Comparison of ENCODE assay signal across 8 cellular contexts in the genomic region with DNA sequence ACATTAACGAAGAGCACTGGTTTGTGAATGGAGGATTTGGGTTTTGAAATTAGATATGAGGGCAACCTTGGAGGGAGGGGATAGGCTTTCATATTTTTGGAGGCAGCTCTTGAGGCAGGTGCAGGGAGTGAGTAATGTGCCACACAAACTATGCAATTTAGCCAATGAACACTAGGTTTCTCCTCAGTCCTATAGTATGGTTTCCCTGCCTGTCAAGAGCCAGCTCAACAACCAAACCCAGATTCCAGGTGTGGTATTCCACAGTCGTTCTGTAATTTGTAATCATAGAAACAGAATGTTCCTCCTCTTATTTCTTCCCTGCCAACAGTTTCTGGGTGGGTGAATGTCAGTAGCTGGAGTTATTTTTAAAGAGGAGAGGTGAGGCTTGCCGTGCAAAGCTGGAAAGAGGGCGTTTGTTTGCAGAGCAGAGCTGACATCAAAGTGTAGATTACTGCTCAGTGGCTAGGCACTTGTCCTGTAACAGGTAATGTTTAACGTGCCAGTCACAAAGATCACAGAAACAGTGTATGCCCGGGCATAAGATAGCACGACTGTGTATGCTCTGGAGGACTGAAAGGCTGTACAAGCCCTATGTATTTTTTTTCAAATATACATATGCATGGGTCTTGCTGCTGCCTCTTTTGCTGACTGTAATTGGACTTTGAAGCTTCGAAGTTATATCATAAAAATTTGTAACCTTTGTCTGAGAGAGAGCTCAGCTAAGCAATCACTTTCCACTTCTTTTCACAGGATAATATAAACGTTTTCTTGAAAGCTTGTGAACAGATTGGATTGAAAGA.
DNase-seq lines count a peak whose midpoint lies in the region; ATAC-seq and TF ChIP-seq lines count a peak whose summit lies in the region.

No MANE protein-coding gene starts in this region.

- CTCF ChIA-PET in Calu3 (lab: Charles Lee), result interaction anchor here (1.1 to 2.3 kb wide), 2 partner anchors 32 to 65 kb away, joined by 3 to 10 read pairs; no protein-coding TSS in a partner anchor

- H3K4me3 Mint-ChIP-seq in Calu3 (ENCODE audit: low read depth, unreplicated experiment), result peak overlapping the region; percentile 72
- H3K4me3 Mint-ChIP-seq in activated T-cell treated with anti-CD3 and anti-CD28 coated beads, Interleukin-2, amount 50 U/mL, for 72 hours, result peak overlapping the region; percentile 67 to 84

- ATAC-seq in GM21367 (IDR thresholded peaks at IDR 0.05; ENCODE audit: unreplicated experiment), result peak; percentile 40
- peak; percentile 54 to 61 for ATAC-seq in activated T-cell treated with anti-CD3 and anti-CD28 coated beads, Interleukin-2, amount 50 U/mL, for 72 hours (replicated peaks in 1 of 2)

- peak; percentile 33 for DNase-seq in Calu3
- peak in 1 of 2 donors; percentile 3 for DNase-seq in activated T-cell treated with anti-CD3 and anti-CD28 coated beads, Interleukin-2, amount 50 U/mL, for 72 hours
- DNase-seq in iris pigment epithelial cell (ENCODE audit: low read depth), result peak; percentile 42
- DNase-seq in superior temporal gyrus (ENCODE audit: extremely low spot score), result peak; percentile 47
- DNase-seq in AG08395 (ENCODE audit: low spot score), result no peak
- DNase-seq in GM19240 (ENCODE audit: insufficient read length, low spot score), result no peak

- H3K27me3 Mint-ChIP-seq in Calu3 (ENCODE audit: unreplicated experiment), result no peaks in the 10 kb centered on the region
- H3K27me3 Mint-ChIP-seq in activated T-cell treated with anti-CD3 and anti-CD28 coated beads, Interleukin-2, amount 50 U/mL, for 72 hours (ENCODE audit: low read depth), result no peaks in the 10 kb centered on the region

- no peak for TF ChIP-seq CTCF in Calu3 (IDR thresholded peaks at IDR 0.05; ENCODE audit: unreplicated experiment)

- H3K27ac Mint-ChIP-seq in Calu3 (ENCODE audit: unreplicated experiment), result peak overlapping the region; percentile 94
- H3K27ac Mint-ChIP-seq in activated T-cell treated with anti-CD3 and anti-CD28 coated beads, Interleukin-2, amount 50 U/mL, for 72 hours, result peak overlapping the region; percentile 74

- no peaks in the 10 kb centered on the region for H3K36me3 ChIP-seq in KOPT-K1 (ENCODE audit: insufficient read depth, low read length)

- peaks cover 31% of the 10 kb centered on the region for H3K36me3 Mint-ChIP-seq in Calu3 (ENCODE audit: insufficient read depth, unreplicated experiment)
- peaks cover 0 to 2% of the 10 kb centered on the region in 2 donors for H3K36me3 Mint-ChIP-seq in activated T-cell treated with anti-CD3 and anti-CD28 coated beads, Interleukin-2, amount 50 U/mL, for 72 hours (ENCODE audit: insufficient read depth in 2 of 2)

- H3K27ac ChIP-seq in KOPT-K1 (ENCODE audit: low read depth, low read length, poor library complexity, severe bottlenecking), result peak overlapping the region; percentile 42

- no TSS peak for BruUV-seq in Calu3 (replicated peaks; lab: Mats Ljungman, UMichigan)

- H3K9me3 ChIP-seq in KOPT-K1 (ENCODE audit: insufficient read depth, low read length, poor library complexity, severe bottlenecking), result no peaks in the 10 kb centered on the region

- intact Hi-C loops in Calu3 (cut with micrococcal nuclease; ENCODE audit: unreplicated experiment), result loop anchor here (2.0 to 10.0 kb wide), 4 partner anchors 36 to 74 kb away; no protein-coding TSS in a partner anchor

- H3K9me3 Mint-ChIP-seq in Calu3 (ENCODE audit: low read depth, unreplicated experiment), result no peaks in the 10 kb centered on the region
- peaks cover 2 to 6% of the 10 kb centered on the region in 2 donors for H3K9me3 Mint-ChIP-seq in activated T-cell treated with anti-CD3 and anti-CD28 coated beads, Interleukin-2, amount 50 U/mL, for 72 hours

- peaks cover under 1% of the 10 kb centered on the region for H3K4me1 Mint-ChIP-seq in Calu3 (ENCODE audit: low read depth, unreplicated experiment)
- H3K4me1 Mint-ChIP-seq in activated T-cell treated with anti-CD3 and anti-CD28 coated beads, Interleukin-2, amount 50 U/mL, for 72 hours (ENCODE audit: low read depth), result peaks cover 67% of the 10 kb centered on the region

Comparison
In these comparisons a context has a peak if more than half of its experiments do, and no peak if none do; other contexts are left out.
1. DNase-seq: peak in Calu3 (single experiment), iris pigment epithelial cell (single experiment) and superior temporal gyrus (single experiment); none in AG08395 (single experiment) and GM19240 (single experiment).